Comparison of ENCODE assay signal across 12 cellular contexts in genomic region chr2:121075641-121076500, GRCh38.
DNase-seq lines count a peak whose midpoint lies in the region; ATAC-seq and TF ChIP-seq lines count a peak whose summit lies in the region.
"Had no signal": no experiment of that assay in that cellular context is flagged by ENCODE, and none has a peak within 500 bp of the region (broad histone marks: within the 10 kb centered on the region; RNA-seq: fewer than 3 reads in every experiment).

No MANE protein-coding gene starts in this region.

- peak overlapping the region; percentile 53 for H3K9ac ChIP-seq in Loucy (ENCODE audit: low read depth, low read length, poor library complexity, severe bottlenecking)

- no peak for ATAC-seq in GM18868 (IDR thresholded peaks at IDR 0.05; ENCODE audit: unreplicated experiment)

- TF ChIP-seq CTCF in BE2C (IDR thresholded peaks at IDR 0.05; ENCODE audit: low read depth, low read length) (no peak), Loucy (conservative IDR thresholded peaks at IDR 0.05; ENCODE audit: low read length) (no peak), mesothelial cell of epicardium (IDR thresholded peaks at IDR 0.05; ENCODE audit: unreplicated experiment) (no peak), left ventricle myocardium inferior (IDR thresholded peaks at IDR 0.05; ENCODE audit: borderline replicate concordance) (no peak)

- H3K27me3 Mint-ChIP-seq in mesothelial cell of epicardium (ENCODE audit: low read depth), result peaks cover 53% of the 10 kb centered on the region

- H3K4me1 ChIP-seq in BE2C, result no peaks in the 10 kb centered on the region
- H3K4me1 ChIP-seq in Loucy (ENCODE audit: insufficient read depth, low read length, poor library complexity, severe bottlenecking), result no peaks in the 10 kb centered on the region
- peaks cover 6% of the 10 kb centered on the region for H3K4me1 ChIP-seq in left ventricle myocardium inferior

- H3K9me3 ChIP-seq in BE2C (no peaks in the 10 kb centered on the region), Loucy (ENCODE audit: insufficient read depth, low read depth, low read length) (no peaks in the 10 kb centered on the region), left ventricle myocardium inferior (replicated peaks) (no peaks in the 10 kb centered on the region)
- H3K9me3 ChIP-seq: heart left ventricle had no signal

- H4K20me1 ChIP-seq in Loucy (ENCODE audit: insufficient read depth, low read length, poor library complexity, severe bottlenecking), result no peaks in the 10 kb centered on the region

- H2AFZ ChIP-seq in Loucy (ENCODE audit: low read length), result peak overlapping the region; percentile 75

- peak overlapping the region; percentile 12 for H3K4me3 Mint-ChIP-seq in mesothelial cell of epicardium
- H3K4me3 Mint-ChIP-seq: activated naive CD8-positive, alpha-beta T cell; T-helper 17 cell had no signal

- H3K4me3 ChIP-seq in BE2C (ENCODE audit: low read depth, low read length) (peak overlapping the region; percentile 42), Loucy (ENCODE audit: low read length, poor library complexity, severe bottlenecking) (peak overlapping the region; percentile 31), left ventricle myocardium inferior (no peak overlapping the region)
- H3K4me3 ChIP-seq: heart left ventricle, skin epidermis had no signal

- intact Hi-C loops in left ventricle myocardium inferior (cut with micrococcal nuclease), result no loop called here

- H3F3A ChIP-seq in Loucy (ENCODE audit: low read depth), result no peaks in the 10 kb centered on the region

- H3K36me3 ChIP-seq in BE2C (no peaks in the 10 kb centered on the region), Loucy (ENCODE audit: insufficient read depth, low read length) (no peaks in the 10 kb centered on the region), left ventricle myocardium inferior (no peaks in the 10 kb centered on the region)
- H3K36me3 ChIP-seq: heart left ventricle had no signal

- H3K4me2 ChIP-seq in Loucy (ENCODE audit: low read depth, low read length, poor library complexity, severe bottlenecking), result peak overlapping the region; percentile 30

- no peaks in the 10 kb centered on the region for H3K79me2 ChIP-seq in Loucy (ENCODE audit: insufficient read depth, low read length)

- no peaks in the 10 kb centered on the region for H3K9me2 ChIP-seq in Loucy (replicated peaks; ENCODE audit: low read depth, low read length)

- peaks cover 23% of the 10 kb centered on the region for H3K4me1 Mint-ChIP-seq in mesothelial cell of epicardium

- DNase-seq in BE2C (peak; percentile 24), astrocyte of the hippocampus (ENCODE audit: low read depth, low spot score) (peak; percentile 57), mesothelial cell of epicardium (ENCODE audit: low spot score in 2 of 2, unreplicated experiment in 2 of 2) (no peak), left ventricle myocardium inferior (no peak), GOT3 (lab: John Stamatoyannopoulos, UW) (no peak)
- no peak for DNase-seq in activated CD8-positive, alpha-beta memory T cell treated with anti-CD3 and anti-CD28 coated beads, Interleukin-2, amount 50 U/mL, for 4 hours
- DNase-seq: heart left ventricle, T-helper 17 cell had no signal

- no peaks in the 10 kb centered on the region for H3K36me3 Mint-ChIP-seq in mesothelial cell of epicardium
- H3K36me3 Mint-ChIP-seq: activated naive CD8-positive, alpha-beta T cell had no signal

- no peak overlapping the region for H3K27ac ChIP-seq in left ventricle myocardium inferior (replicated peaks)
- H3K27ac ChIP-seq: heart left ventricle had no signal

- H3K27me3 ChIP-seq in BE2C, result no peaks in the 10 kb centered on the region
- H3K27me3 ChIP-seq in Loucy (ENCODE audit: insufficient read depth, low read length, poor library complexity, severe bottlenecking), result no peaks in the 10 kb centered on the region
- H3K27me3 ChIP-seq in left ventricle myocardium inferior (ENCODE audit: low read depth), result peaks cover 83% of the 10 kb centered on the region

- H3K27ac Mint-ChIP-seq in mesothelial cell of epicardium, result no peak overlapping the region
- H3K27ac Mint-ChIP-seq: activated naive CD8-positive, alpha-beta T cell; T-helper 17 cell had no signal

- no peaks in the 10 kb centered on the region for H3K9me3 Mint-ChIP-seq in mesothelial cell of epicardium

Comparison
In these comparisons a context has a peak if more than half of its experiments do, and no peak if none do; other contexts are left out.
1. DNase-seq: peak in BE2C (single experiment) and astrocyte of the hippocampus (single experiment); none in mesothelial cell of epicardium (0 of 2), activated CD8-positive, alpha-beta memory T cell treated with anti-CD3 and anti-CD28 coated beads, Interleukin-2, amount 50 U/mL, for 4 hours (single experiment), left ventricle myocardium inferior (single experiment) and GOT3 (single experiment).